28 cellular contexts compared by ENCODE assay signal in genomic region chr2:193024791-193025190, GRCh38.
"Had no signal": no experiment of that assay in that cellular context is flagged by ENCODE, and none has a peak within 500 bp of the region (broad histone marks: within the 10 kb centered on the region; RNA-seq: fewer than 3 reads in every experiment).

No MANE protein-coding gene starts in this region.

- H3K4me1 ChIP-seq: colonic mucosa, esophagus muscularis mucosa, esophagus squamous epithelium, foreskin keratinocyte, gastrocnemius medialis, gastroesophageal sphincter, heart left ventricle, heart right ventricle had no signal

- H3K4me3 ChIP-seq: colonic mucosa, coronary artery, dorsolateral prefrontal cortex, esophagus muscularis mucosa, esophagus squamous epithelium, gastrocnemius medialis, gastroesophageal sphincter, heart left ventricle, heart right ventricle had no signal

- H3K27me3 ChIP-seq: colonic mucosa, dorsolateral prefrontal cortex, esophagus muscularis mucosa, esophagus squamous epithelium, foreskin keratinocyte, gastrocnemius medialis, gastroesophageal sphincter, heart left ventricle, heart right ventricle had no signal

- FAIRE-seq: colon, endometrium, endothelial cell of umbilical vein, frontal cortex had no signal

- DNase-seq: colonic mucosa; cortex of kidney; dermis blood vessel endothelial cell; dorsolateral prefrontal cortex; effector CD4-positive, alpha-beta T cell; effector CD8-positive, alpha-beta T cell; effector memory CD4-positive, alpha-beta T cell; effector memory CD8-positive, alpha-beta T cell; endodermal cell; erythroblast; esophagus squamous epithelium; foreskin fibroblast; foreskin keratinocyte; foreskin melanocyte; gastrocnemius medialis; glutamatergic neuron; head of caudate nucleus; heart left ventricle; heart right ventricle had no signal

- H3K9me3 ChIP-seq: colonic mucosa, gastrocnemius medialis had no signal

- H3K27ac ChIP-seq: colonic mucosa, coronary artery, dorsolateral prefrontal cortex, epithelial cell of prostate, esophagus muscularis mucosa, esophagus squamous epithelium, foreskin keratinocyte, gastrocnemius medialis, gastroesophageal sphincter, heart left ventricle, heart right ventricle had no signal

- ATAC-seq: effector memory CD8-positive, alpha-beta T cell; esophagus mucosa; foreskin keratinocyte; gastrocnemius medialis; gastroesophageal sphincter; heart left ventricle; heart right ventricle had no signal

- H3K36me3 ChIP-seq: colonic mucosa, esophagus muscularis mucosa, esophagus squamous epithelium, gastrocnemius medialis, gastroesophageal sphincter, heart left ventricle, heart right ventricle had no signal
